Comparison of ENCODE assay signal across 11 cellular contexts in the genomic region with DNA sequence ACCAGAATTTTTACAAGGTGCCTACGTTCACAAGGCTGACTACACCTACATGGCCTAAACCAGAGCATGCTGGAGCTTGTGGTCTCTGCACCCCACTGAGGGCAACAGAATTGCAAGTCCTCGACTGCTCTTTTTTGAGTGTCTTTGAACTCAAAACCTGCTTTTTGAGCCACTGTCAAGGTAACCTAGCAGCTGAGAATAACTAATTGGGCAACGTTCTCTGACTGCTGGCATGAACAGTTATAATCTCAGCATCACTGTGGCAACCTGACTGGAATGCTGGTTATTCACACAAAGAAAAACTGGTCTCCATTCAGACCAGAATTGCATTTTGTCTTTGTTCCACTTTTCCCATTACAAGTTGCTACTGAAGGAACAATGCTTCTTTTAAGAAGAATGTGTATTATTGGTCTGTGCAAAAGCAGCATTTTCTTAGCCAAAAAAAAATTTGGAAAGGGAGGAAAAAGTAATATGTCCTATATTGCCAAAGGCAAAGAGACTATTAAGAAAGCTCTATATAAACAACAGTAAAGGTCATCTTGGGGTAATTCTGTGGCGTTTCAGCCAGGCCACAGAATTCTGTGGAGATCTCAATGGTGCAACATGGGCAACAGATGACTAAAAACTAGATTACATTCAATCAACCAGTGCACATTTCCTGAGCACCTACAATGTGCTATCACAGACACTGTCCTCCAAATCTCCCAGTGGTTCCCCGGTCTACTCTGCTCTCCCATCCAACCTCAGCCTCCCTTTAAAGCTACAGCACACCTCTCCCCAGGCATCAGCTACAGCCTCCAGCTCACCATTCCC.
DNase-seq lines count a peak whose midpoint lies in the region; ATAC-seq, FAIRE-seq and TF ChIP-seq lines count a peak whose summit lies in the region.
"Had no signal": no experiment of that assay in that cellular context is flagged by ENCODE, and none has a peak within 500 bp of the region (broad histone marks: within the 10 kb centered on the region; RNA-seq: fewer than 3 reads in every experiment).

No MANE protein-coding gene starts in this region.

- TF ChIP-seq POLR2A in IMR-90 (IDR thresholded peaks at IDR 0.05; ENCODE audit: low read depth, low read length) = no peak
- TF ChIP-seq POLR2A in spleen (IDR thresholded peaks at IDR 0.05) = no peak

- TF ChIP-seq RAD21 in IMR-90 (IDR thresholded peaks at IDR 0.05; ENCODE audit: low read length) = no peak

- H3K9ac ChIP-seq in IMR-90 (ENCODE audit: low read depth, low read length) = no peak overlapping the region

- peak overlapping the region; percentile 85 for H3K18ac ChIP-seq in IMR-90 (ENCODE audit: low read depth, low read length)

- WGBS in IMR-90 (ENCODE audit: extremely low coverage in 2 of 2, insufficient read length in 1 of 2), 2 experiments = 54% methylated on average over 4 of the region's 5 CpGs; no CpG with 5 or more reads in 1 of the 2 experiments
- WGBS in ectodermal cell, 2 experiments = 43 to 53% methylated on average over 5 of the region's 5 CpGs
- WGBS in spleen, 5 donors = 65 to 80% (median 68%) methylated on average over 5 of the region's 5 CpGs

- peak; percentile 30 for ATAC-seq in IMR-90 (ENCODE audit: low read depth)
- no peak for ATAC-seq in HG03039 (IDR thresholded peaks at IDR 0.05; ENCODE audit: unreplicated experiment)
- no peak for ATAC-seq in upper lobe of right lung
- ATAC-seq: activated CD8-positive, alpha-beta T cell treated with anti-CD3 and anti-CD28 coated beads for 36 hours had no signal

- H2AK9ac ChIP-seq in IMR-90 (replicated peaks; ENCODE audit: low read depth, low read length, poor library complexity) = peak overlapping the region; percentile 48

- no peak overlapping the region for H3K56ac ChIP-seq in IMR-90 (ENCODE audit: extremely low read depth, insufficient read depth, low read length)

- peak overlapping the region; percentile 11 to 69; a peak in 2 of 4 replicates for H4K8ac ChIP-seq in IMR-90 (ENCODE audit: low read depth in 2 of 2, low read length in 2 of 2)

- TF ChIP-seq CTCF in IMR-90 (conservative IDR thresholded peaks at IDR 0.05; ENCODE audit: low read depth, low read length) (no peak), upper lobe of right lung (IDR thresholded peaks at IDR 0.05) (no peak), spleen (IDR thresholded peaks at IDR 0.05 in 8 of 11, conservative IDR thresholded peaks at IDR 0.05 in 3 of 11) (no peak)

- H3K79me1 ChIP-seq in IMR-90 (ENCODE audit: low read depth in 1 of 2, low read length in 2 of 2) = 0 out of 4 replicates have a peak, but pooled peaks cover 0 to 9% of the 10 kb centered on the region in 2 experiments

- DNase-seq in GM19239 (ENCODE audit: insufficient read length, low spot score) (no peak), IMR-90 (peak; percentile 47), pons (ENCODE audit: low spot score) (peak; percentile 79), upper lobe of right lung (no peak), spleen (no peak)
- no peak for DNase-seq in stimulated activated CD4-positive, alpha-beta T cell treated with anti-CD3 and anti-CD28 coated beads, Interleukin-4, amount 100 ng/mL, for 4 hours
- DNase-seq: activated CD8-positive, alpha-beta T cell treated with anti-CD3 and anti-CD28 coated beads for 36 hours; left ventricle myocardium superior had no signal

- peak overlapping the region; percentile 26; the same call in 1 of the 2 replicates for H3K23ac ChIP-seq in IMR-90 (ENCODE audit: low read depth, low read length)

- H3K4me3 ChIP-seq in IMR-90 (ENCODE audit: insufficient read depth, low read depth, low read length) (no peak overlapping the region), ectodermal cell (ENCODE audit: insufficient read depth, low read depth, low read length) (no peak overlapping the region), upper lobe of right lung (no peak overlapping the region), spleen (no peak overlapping the region)
- H3K4me3 ChIP-seq: tibial nerve had no signal

- H2BK5ac ChIP-seq in IMR-90 (ENCODE audit: low read depth, low read length, poor library complexity, severe bottlenecking) = peak overlapping the region; percentile 3

- H3K27me3 ChIP-seq in IMR-90 (ENCODE audit: control insufficient read depth, insufficient read depth, low read length) = no peaks in the 10 kb centered on the region
- H3K27me3 ChIP-seq in ectodermal cell (ENCODE audit: control insufficient read depth, insufficient read depth, low read length, poor library complexity, severe bottlenecking) = no peaks in the 10 kb centered on the region
- H3K27me3 ChIP-seq in upper lobe of right lung = no peaks in the 10 kb centered on the region
- H3K27me3 ChIP-seq in spleen (replicated peaks in 1 of 7) = no peaks in the 10 kb centered on the region
- H3K27me3 ChIP-seq: tibial nerve had no signal

- peak overlapping the region; percentile 39; the same call in 2 of the 3 replicates for H2BK15ac ChIP-seq in IMR-90 (ENCODE audit: low read depth, low read length)

- H3K27ac ChIP-seq in IMR-90 (ENCODE audit: insufficient read depth, low read length) (peak overlapping the region; percentile 55), ectodermal cell (ENCODE audit: insufficient read depth, low read depth, low read length, poor library complexity, severe bottlenecking) (peak overlapping the region; percentile 46), upper lobe of right lung (no peak overlapping the region), spleen (no peak overlapping the region)
- H3K27ac ChIP-seq: tibial nerve had no signal

- H3K4me1 ChIP-seq in IMR-90 (ENCODE audit: control insufficient read depth, insufficient read depth, low read length) (peaks cover 15% of the 10 kb centered on the region), ectodermal cell (ENCODE audit: control insufficient read depth, insufficient read depth, low read length) (peaks cover 18% of the 10 kb centered on the region), upper lobe of right lung (peaks cover 9% of the 10 kb centered on the region), spleen (no peaks in the 10 kb centered on the region)

- H3K4me2 ChIP-seq in IMR-90 (ENCODE audit: low read depth, low read length) = peak overlapping the region; percentile 51

- POLR2A ChIA-PET in IMR-90 (lab: Charles Lee; ENCODE audit: unreplicated experiment) = no interaction called here

- no peak overlapping the region for H2AFZ ChIP-seq in IMR-90 (replicated peaks; ENCODE audit: low read length, poor library complexity)

- no peaks in the 10 kb centered on the region for H4K20me1 ChIP-seq in IMR-90 (ENCODE audit: insufficient read depth, low read length)

- H3K36me3 ChIP-seq in IMR-90 (ENCODE audit: control insufficient read depth, insufficient read depth, low read length) (no peaks in the 10 kb centered on the region), ectodermal cell (ENCODE audit: control insufficient read depth, insufficient read depth, low read length) (no peaks in the 10 kb centered on the region), upper lobe of right lung (no peaks in the 10 kb centered on the region), spleen (no peaks in the 10 kb centered on the region)
- H3K36me3 ChIP-seq: tibial nerve had no signal

- H2BK20ac ChIP-seq in IMR-90 (ENCODE audit: low read depth, low read length) = peak overlapping the region; percentile 84

- H3K14ac ChIP-seq in IMR-90 (replicated peaks; ENCODE audit: low read depth, low read length) = peak overlapping the region; percentile 35

- intact Hi-C loops in IMR-90 (cut with micrococcal nuclease) (no loop called here), upper lobe of right lung (cut with DNase I) (no loop called here), spleen (cut with DNase I; ENCODE audit: low total_unique reads) (no loop called here)

- peak overlapping the region; percentile 10 for H2AK5ac ChIP-seq in IMR-90 (ENCODE audit: low read depth, low read length)

- H2BK120ac ChIP-seq in IMR-90 (ENCODE audit: low read depth, low read length) = peak overlapping the region; percentile 86

- H3K9me3 ChIP-seq in IMR-90 (ENCODE audit: control insufficient read depth, insufficient read depth, low read length) = peaks cover 3% of the 10 kb centered on the region; the same call in 1 of the 2 replicates
- no peaks in the 10 kb centered on the region for H3K9me3 ChIP-seq in ectodermal cell (ENCODE audit: control insufficient read depth, low read length)
- H3K9me3 ChIP-seq in upper lobe of right lung = no peaks in the 10 kb centered on the region
- H3K9me3 ChIP-seq in spleen = no peaks in the 10 kb centered on the region
- H3K9me3 ChIP-seq: tibial nerve had no signal

- CTCF ChIA-PET in IMR-90 (lab: Yijun Ruan, JAX) = no interaction called here

- FAIRE-seq in GM19239 (lab: Jason Lieb, UNC) = peak; percentile 51

- in situ Hi-C loops in IMR-90 (cut with MboI; ENCODE audit: low sequenced_read_pairs) = no loop called here

- dilution Hi-C loops in IMR-90 (cut with HindIII; ENCODE audit: low sequenced_read_pairs, unreplicated experiment) = no loop called here

- H4K91ac ChIP-seq in IMR-90 (ENCODE audit: insufficient read depth, low read depth, low read length) = peak overlapping the region; percentile 50

- no TSS peak for BruUV-seq in IMR-90 (replicated peaks; lab: Mats Ljungman, UMichigan)

- peaks cover 10% of the 10 kb centered on the region for H3K9me1 ChIP-seq in IMR-90 (ENCODE audit: insufficient read depth, low read length)

- peak overlapping the region; percentile 65 for H4K5ac ChIP-seq in IMR-90 (ENCODE audit: low read depth, low read length)

- peak overlapping the region; percentile 86 for H3K4ac ChIP-seq in IMR-90 (ENCODE audit: low read depth, low read length)

TF ChIP-seq in IMR-90, 13 proteins besides CTCF, POLR2A, EP300 and RAD21:
- TF ChIP-seq ELK1 (IDR thresholded peaks at IDR 0.05; ENCODE audit: borderline replicate concordance, low read depth, low read length) = no peak
- TF ChIP-seq CEBPB (IDR thresholded peaks at IDR 0.05; ENCODE audit: low read depth, low read length) = peak; percentile 56; the same call in 1 of the 2 replicates
- no peak for TF ChIP-seq RCOR1 (IDR thresholded peaks at IDR 0.05; ENCODE audit: insufficient replicate concordance, low read length)
TF ChIP-seq in IMR-90: peak in this region for 1.

Comparison
In these comparisons a context has a peak if more than half of its experiments do, and no peak if none do; other contexts are left out.
1. DNase-seq: peak in IMR-90 (single experiment) and pons (single experiment); none in GM19239 (single experiment), upper lobe of right lung (single experiment), spleen (single experiment) and stimulated activated CD4-positive, alpha-beta T cell treated with anti-CD3 and anti-CD28 coated beads, Interleukin-4, amount 100 ng/mL, for 4 hours (0 of 2).
2. H3K27ac ChIP-seq: peak in IMR-90 (single experiment) and ectodermal cell (single experiment); none in upper lobe of right lung (single experiment) and spleen (0 of 8).